In the genomic region with DNA sequence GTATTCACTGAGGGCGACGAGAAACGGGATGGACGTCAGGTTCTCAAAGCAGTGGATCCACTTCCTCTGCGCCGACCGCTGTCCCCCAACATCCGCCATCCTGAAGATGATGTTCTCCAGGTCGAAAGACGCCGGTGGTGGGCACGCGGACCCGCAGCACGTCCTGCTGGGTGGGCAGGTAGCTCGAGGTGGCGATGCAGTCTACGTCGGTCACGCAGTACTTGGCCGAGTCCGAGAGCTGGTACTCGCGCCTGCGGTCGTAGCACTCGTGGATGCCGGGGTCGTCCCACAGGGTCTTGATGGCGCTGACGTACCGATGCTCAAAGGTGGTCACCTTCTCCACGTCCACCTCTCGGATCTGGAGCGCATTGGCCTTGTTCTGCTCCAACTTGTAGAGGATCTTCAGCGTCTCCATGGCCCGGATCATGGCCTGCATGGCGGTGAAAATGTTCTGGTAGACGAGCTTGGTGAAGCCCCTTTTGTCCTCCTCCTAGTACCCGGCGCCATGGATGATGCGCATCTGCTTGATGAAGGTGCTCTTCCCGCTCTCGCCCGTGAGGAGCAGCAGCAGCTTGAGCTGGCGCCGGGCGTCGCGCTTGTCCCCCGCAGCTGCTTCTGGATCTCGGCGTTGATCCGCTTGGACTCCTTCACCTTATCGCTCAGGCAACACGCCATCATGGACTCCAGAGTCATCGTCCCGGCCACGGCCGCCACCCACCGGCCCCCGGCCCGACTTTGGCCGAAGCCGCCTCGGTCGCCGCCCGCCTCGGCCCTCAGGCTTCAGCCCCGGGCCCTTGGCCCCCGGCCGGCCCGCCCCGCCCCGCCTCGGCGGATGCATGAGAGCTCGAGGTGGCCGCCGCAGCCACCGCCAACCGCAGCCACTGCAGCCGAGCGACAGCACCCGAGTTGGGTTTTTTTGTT, we compare ENCODE assay signal across 8 cellular contexts.
DNase-seq lines count a peak whose midpoint lies in the region; ATAC-seq, FAIRE-seq and TF ChIP-seq lines count a peak whose summit lies in the region.

No MANE protein-coding gene starts in this region.

- H3K18ac ChIP-seq in H9 (ENCODE audit: insufficient read length, low read depth, low read length): no peak overlapping the region

- in situ Hi-C loops in GM23248 (cut with MboI): no loop called here
- in situ Hi-C loops in gastrocnemius medialis (cut with MboI; ENCODE audit: low sequenced_read_pairs in 4 of 4): no loop called here

- H2BK15ac ChIP-seq in H9 (ENCODE audit: low read depth, low read length): no peak overlapping the region

- no peak overlapping the region for H4K8ac ChIP-seq in H9 (replicated peaks; ENCODE audit: insufficient read length, low read depth, low read length)

- no peaks in the 10 kb centered on the region for H4K20me1 ChIP-seq in GM23248 (ENCODE audit: insufficient read depth)
- no peaks in the 10 kb centered on the region for H4K20me1 ChIP-seq in endothelial cell of umbilical vein (replicated peaks; ENCODE audit: control insufficient read depth, extremely low read depth, insufficient read depth, low read length)
- no peaks in the 10 kb centered on the region for H4K20me1 ChIP-seq in Karpas-422 (ENCODE audit: insufficient read depth, low read depth, low read length)
- no peaks in the 10 kb centered on the region for H4K20me1 ChIP-seq in H9 (ENCODE audit: control insufficient read depth, insufficient read depth, insufficient read length)

- no peaks in the 10 kb centered on the region for H3K36me3 Mint-ChIP-seq in H9 (ENCODE audit: insufficient read depth in 1 of 3, low read depth in 3 of 3)

- WGBS in GM23248 (ENCODE audit: low coverage in 1 of 2, low lambda C conversion rate in 2 of 2, missing lambda C conversion rate in 2 of 2), 2 experiments: 53 to 67% methylated on average over 59 to 77 of the region's 86 CpGs
- WGBS in H9 (ENCODE audit: extremely low coverage, insufficient read length, low lambda C conversion rate): no CpG with 5 or more reads among the region's 86 CpGs

- no peaks in the 10 kb centered on the region for H3K9me3 ChIP-seq in GM23248 (ENCODE audit: low read depth)
- H3K9me3 ChIP-seq in endothelial cell of umbilical vein (replicated peaks; ENCODE audit: control insufficient read depth, insufficient read depth, low read length): no peaks in the 10 kb centered on the region
- H3K9me3 ChIP-seq in gastrocnemius medialis: no peaks in the 10 kb centered on the region
- H3K9me3 ChIP-seq in Karpas-422 (ENCODE audit: low read length): no peaks in the 10 kb centered on the region
- H3K9me3 ChIP-seq in H9 (ENCODE audit: control insufficient read depth, low read depth, low read length): no peaks in the 10 kb centered on the region

- dilution Hi-C loops in endothelial cell of umbilical vein (cut with MboI; ENCODE audit: extremely low pct_ligation_motif_present, low sequenced_read_pairs): no loop called here

- no peaks in the 10 kb centered on the region for H3K9me1 ChIP-seq in endothelial cell of umbilical vein (replicated peaks; ENCODE audit: control insufficient read depth, extremely low read depth, insufficient read depth, low read length)

- CTCF ChIA-PET in endothelial cell of umbilical vein (lab: Charles Lee): interaction anchor here (0.6 to 1.5 kb wide), 4 partner anchors 12 to 475 kb away, joined by 3 to 4 read pairs (median 4); no protein-coding TSS in a partner anchor

- BruUV-seq in endothelial cell of umbilical vein (replicated peaks; lab: Mats Ljungman, UMichigan): no TSS peak

- ATAC-seq in gastrocnemius medialis (no peak), GM19328 (IDR thresholded peaks at IDR 0.05; ENCODE audit: unreplicated experiment) (no peak)

- intact Hi-C loops in endothelial cell of umbilical vein (cut with micrococcal nuclease): no loop called here
- intact Hi-C loops in gastrocnemius medialis (cut with DNase I; ENCODE audit: low total_unique reads): no loop called here

- no peak overlapping the region for H3T11ph ChIP-seq in H9 (ENCODE audit: low read length)

- H4K5ac ChIP-seq in H9 (ENCODE audit: insufficient read length, low read depth, low read length): no peak overlapping the region

- no peak overlapping the region for H2BK5ac ChIP-seq in H9 (ENCODE audit: insufficient read length, low read length)

- H3K36me3 ChIP-seq in GM23248 (ENCODE audit: low read depth): no peaks in the 10 kb centered on the region
- no peaks in the 10 kb centered on the region for H3K36me3 ChIP-seq in endothelial cell of umbilical vein (ENCODE audit: control insufficient read depth in 2 of 2, extremely low read depth in 1 of 2, insufficient read depth in 2 of 2, low read length in 2 of 2)
- H3K36me3 ChIP-seq in gastrocnemius medialis: no peaks in the 10 kb centered on the region
- H3K36me3 ChIP-seq in Karpas-422 (ENCODE audit: insufficient read depth, low read length): no peaks in the 10 kb centered on the region

- TF ChIP-seq CTCF in VCaP (conservative IDR thresholded peaks at IDR 0.05) (0 out of 2 replicates have a peak, but pooled peaks have one; percentile 10), endothelial cell of umbilical vein (IDR thresholded peaks at IDR 0.05; ENCODE audit: extremely low read depth in 1 of 2, insufficient read depth in 1 of 2, low read depth in 1 of 2, low read length in 2 of 2) (no peak), gastrocnemius medialis (IDR thresholded peaks at IDR 0.05 in 4 of 5, conservative IDR thresholded peaks at IDR 0.05 in 1 of 5) (no peak), H9 (conservative IDR thresholded peaks at IDR 0.05) (no peak)

- no peak overlapping the region for H4K91ac ChIP-seq in H9 (ENCODE audit: insufficient read length, low read depth, low read length)

- FAIRE-seq in endothelial cell of umbilical vein (lab: Jason Lieb, UNC) (no peak), GM12892 (lab: Jason Lieb, UNC) (no peak)

- H3K79me1 ChIP-seq in H9 (ENCODE audit: insufficient read depth, low read depth, low read length, poor library complexity, severe bottlenecking): no peaks in the 10 kb centered on the region

- H3K27me3 ChIP-seq in GM23248 (replicated peaks; ENCODE audit: insufficient read depth) (no peaks in the 10 kb centered on the region), endothelial cell of umbilical vein (ENCODE audit: control insufficient read depth in 2 of 2, insufficient read depth in 2 of 2, low read length in 2 of 2) (peaks cover 0 to 3% of the 10 kb centered on the region in 2 experiments), gastrocnemius medialis (peaks cover 17 to 38% (median 37%) of the 10 kb centered on the region in 3 donors), Karpas-422 (ENCODE audit: low read length) (no peaks in the 10 kb centered on the region), H9 (ENCODE audit: insufficient read depth, low read length) (no peaks in the 10 kb centered on the region)

- no peak overlapping the region for H3K14ac ChIP-seq in H9 (ENCODE audit: insufficient read depth, low read length)

- H2AFZ ChIP-seq in GM23248 (peak overlapping the region; percentile 59), endothelial cell of umbilical vein (ENCODE audit: low read depth, low read length) (peak overlapping the region; percentile 84), Karpas-422 (ENCODE audit: low read length) (no peak overlapping the region), H9 (ENCODE audit: low read length) (no peak overlapping the region)

- DNase-seq in GM23248 (peak; percentile 47), endothelial cell of umbilical vein (ENCODE audit: low read depth, low spot score) (peak; percentile 17), gastrocnemius medialis (no peak), GM12892 (ENCODE audit: insufficient read length) (no peak), Karpas-422 (no peak), H9 (no peak)

- H3K56ac ChIP-seq in H9 (ENCODE audit: insufficient read length, low read depth, low read length): no peak overlapping the region

- H3K4me3 ChIP-seq in GM23248 (peak overlapping the region; percentile 67), endothelial cell of umbilical vein (replicated peaks in 1 of 3; ENCODE audit: insufficient read depth in 1 of 3, low read depth in 1 of 3, low read length in 3 of 3) (peak overlapping the region in 1 of 3 experiments; percentile 26), gastrocnemius medialis (peak overlapping the region in 3 of 4 donors; percentile 24 to 40 (median 40)), Karpas-422 (ENCODE audit: low read length) (no peak overlapping the region)

- H3K79me2 ChIP-seq in GM23248 (ENCODE audit: insufficient read depth) (no peaks in the 10 kb centered on the region), endothelial cell of umbilical vein (ENCODE audit: control insufficient read depth, insufficient read depth, low read length) (no peaks in the 10 kb centered on the region), Karpas-422 (ENCODE audit: low read length) (no peaks in the 10 kb centered on the region), H9 (ENCODE audit: insufficient read depth, low read length) (no peaks in the 10 kb centered on the region)

- H3K9ac ChIP-seq in GM23248 (peak overlapping the region; percentile 49), endothelial cell of umbilical vein (replicated peaks; ENCODE audit: extremely low read depth, insufficient read depth, low read length) (no peak overlapping the region), Karpas-422 (ENCODE audit: low read length) (no peak overlapping the region), H9 (ENCODE audit: extremely low read depth, insufficient read length, low read length) (no peak overlapping the region)

- H3K27ac ChIP-seq in GM23248 (no peak overlapping the region), VCaP (peak overlapping the region; percentile 43; the same call in 1 of the 2 replicates), endothelial cell of umbilical vein (ENCODE audit: insufficient read depth, low read depth, low read length) (no peak overlapping the region), gastrocnemius medialis (no peak overlapping the region), Karpas-422 (ENCODE audit: low read length) (no peak overlapping the region), H9 (ENCODE audit: insufficient read length, low read depth, low read length) (no peak overlapping the region)

- H2BK20ac ChIP-seq in H9 (ENCODE audit: low read depth, low read length, poor library complexity, severe bottlenecking): no peak overlapping the region

- no peak for TF ChIP-seq POLR2A in endothelial cell of umbilical vein (IDR thresholded peaks at IDR 0.05; ENCODE audit: low read depth, low read length)
- TF ChIP-seq POLR2A in gastrocnemius medialis (IDR thresholded peaks at IDR 0.05): no peak
- TF ChIP-seq POLR2A in GM12892 (IDR thresholded peaks at IDR 0.05; ENCODE audit: low read depth, low read length): no peak

- no peak overlapping the region for H2BK120ac ChIP-seq in H9 (ENCODE audit: low read depth, low read length, poor library complexity, severe bottlenecking)

- H2BK12ac ChIP-seq in H9 (ENCODE audit: insufficient read length, low read depth, low read length): no peak overlapping the region

- H3K9me3 Mint-ChIP-seq in H9: no peaks in the 10 kb centered on the region

- no peaks in the 10 kb centered on the region for H3K23me2 ChIP-seq in H9 (ENCODE audit: insufficient read length, low read depth, low read length, poor library complexity, severe bottlenecking)

- H3K4me1 Mint-ChIP-seq in H9: no peaks in the 10 kb centered on the region

- POLR2A ChIA-PET in endothelial cell of umbilical vein (lab: Charles Lee): no interaction called here

- no peak overlapping the region for H3K27ac Mint-ChIP-seq in H9

- no peak overlapping the region for H3K23ac ChIP-seq in H9 (ENCODE audit: insufficient read length, low read depth, low read length)

- no peak overlapping the region for H2AK5ac ChIP-seq in H9 (ENCODE audit: insufficient read length, low read length)

- H3K9me2 ChIP-seq in GM23248 (ENCODE audit: insufficient read depth): no peaks in the 10 kb centered on the region
- no peaks in the 10 kb centered on the region for H3K9me2 ChIP-seq in Karpas-422 (replicated peaks; ENCODE audit: insufficient read depth, low read length)

- H3K4ac ChIP-seq in H9 (ENCODE audit: low read depth, low read length): no peak overlapping the region

- H3K4me3 Mint-ChIP-seq in H9: no peak overlapping the region

- peaks cover 5% of the 10 kb centered on the region; the same call in 1 of the 2 replicates for H3K27me3 Mint-ChIP-seq in H9 (ENCODE audit: low read depth)

- peaks cover 6% of the 10 kb centered on the region; the same call in 1 of the 2 replicates for H3F3A ChIP-seq in GM23248 (ENCODE audit: insufficient read depth)

- peak overlapping the region; percentile 72 for H3K4me2 ChIP-seq in GM23248 (ENCODE audit: unreplicated experiment)
- peak overlapping the region; percentile 29 for H3K4me2 ChIP-seq in endothelial cell of umbilical vein (ENCODE audit: insufficient read depth, low read length)
- no peak overlapping the region for H3K4me2 ChIP-seq in Karpas-422 (ENCODE audit: low read depth, low read length, poor library complexity, severe bottlenecking)
- H3K4me2 ChIP-seq in H9 (ENCODE audit: insufficient read depth, insufficient read length, low read length): no peak overlapping the region

- H3K4me1 ChIP-seq in GM23248 (ENCODE audit: insufficient read depth): peaks cover 3% of the 10 kb centered on the region
- H3K4me1 ChIP-seq in endothelial cell of umbilical vein (ENCODE audit: control insufficient read depth, extremely low read depth, insufficient read depth, low read length): no peaks in the 10 kb centered on the region
- H3K4me1 ChIP-seq in gastrocnemius medialis: peaks cover 0 to 3% of the 10 kb centered on the region in 2 donors
- H3K4me1 ChIP-seq in Karpas-422 (ENCODE audit: low read length): no peaks in the 10 kb centered on the region
- H3K4me1 ChIP-seq in H9 (ENCODE audit: insufficient read depth, low read length): no peaks in the 10 kb centered on the region

Comparison
In these comparisons a context has a peak if more than half of its experiments do, and no peak if none do; other contexts are left out.
1. DNase-seq: peak in GM23248 (single experiment) and endothelial cell of umbilical vein (single experiment); none in gastrocnemius medialis (0 of 2), GM12892 (single experiment), Karpas-422 (single experiment) and H9 (single experiment).
2. H2AFZ ChIP-seq: peak in GM23248 (single experiment) and endothelial cell of umbilical vein (single experiment); none in Karpas-422 (single experiment) and H9 (single experiment).
3. H3K4me2 ChIP-seq: peak in GM23248 (single experiment) and endothelial cell of umbilical vein (single experiment); none in Karpas-422 (single experiment) and H9 (single experiment).